17 cellular contexts compared by ENCODE assay signal in the genomic region with DNA sequence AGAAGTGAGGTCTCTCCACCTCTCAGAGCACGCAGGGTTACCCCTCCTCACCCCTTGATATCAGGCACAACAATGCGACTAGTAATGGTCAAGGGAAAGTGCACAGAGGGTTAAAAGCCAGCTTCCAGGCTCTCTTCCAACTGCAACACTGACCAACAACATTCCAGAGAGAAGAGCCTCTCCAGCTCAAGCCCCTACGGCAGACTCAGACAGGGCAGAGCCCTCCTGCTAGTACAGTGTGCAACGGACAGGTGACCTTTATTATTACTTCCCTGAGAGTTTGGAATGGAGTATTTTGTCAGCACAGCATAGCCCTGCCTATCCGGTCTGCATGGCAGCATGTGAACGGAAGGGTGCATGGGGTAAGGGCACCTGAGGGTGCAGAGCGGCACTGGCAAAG.
DNase-seq lines count a peak whose midpoint lies in the region; ATAC-seq and TF ChIP-seq lines count a peak whose summit lies in the region.
"Had no signal": no experiment of that assay in that cellular context is flagged by ENCODE, and none has a peak within 500 bp of the region (broad histone marks: within the 10 kb centered on the region; RNA-seq: fewer than 3 reads in every experiment).

No MANE protein-coding gene starts in this region.

- H3K9me3 Mint-ChIP-seq in activated CD4-positive, alpha-beta T cell treated with anti-CD3 and anti-CD28 coated beads, Interleukin-2, amount 10 ng/mL, durations not matched to agents 24 days and 14 days: no peaks in the 10 kb centered on the region

- ATAC-seq in omental fat pad (ENCODE audit: low FRiP score) (peak; percentile 11), left colon (no peak), GM19463 (IDR thresholded peaks at IDR 0.05; ENCODE audit: unreplicated experiment) (no peak)
- ATAC-seq: GM12878 had no signal

- H3K4me3 ChIP-seq in right atrium auricular region: no peak overlapping the region
- H3K4me3 ChIP-seq: GM12878 had no signal

- intact Hi-C loops in left colon (cut with DNase I, micrococcal nuclease): no loop called here
- intact Hi-C loops in activated CD4-positive, alpha-beta T cell treated with anti-CD3 and anti-CD28 coated beads, Interleukin-2, amount 10 ng/mL, durations not matched to agents 24 days and 14 days (cut with micrococcal nuclease): no loop called here

- no peak overlapping the region for H3K4me3 Mint-ChIP-seq in activated CD4-positive, alpha-beta T cell treated with anti-CD3 and anti-CD28 coated beads, Interleukin-2, amount 10 ng/mL, durations not matched to agents 24 days and 14 days

- DNase-seq in AG08396 (ENCODE audit: low spot score): peak; percentile 51
- peak; percentile 34 for DNase-seq in astrocyte of the hippocampus (ENCODE audit: low read depth, low spot score)
- DNase-seq in right atrium auricular region (ENCODE audit: low spot score): no peak
- DNase-seq in omental fat pad (ENCODE audit: low spot score): no peak
- no peak for DNase-seq in CD1c-positive myeloid dendritic cell (ENCODE audit: extremely low spot score)
- DNase-seq in left colon: no peak
- DNase-seq in activated CD4-positive, alpha-beta T cell treated with anti-CD3 and anti-CD28 coated beads, Interleukin-2, amount 10 ng/mL, durations not matched to agents 24 days and 14 days: no peak
- DNase-seq: 8988T, COR-L47, DMS53, KBM-7, NCI-H226, NCI-H526 had no signal

- TF ChIP-seq CTCF in right atrium auricular region (IDR thresholded peaks at IDR 0.05): no peak
- no peak for TF ChIP-seq CTCF in omental fat pad (IDR thresholded peaks at IDR 0.05)

- H3K27ac ChIP-seq in right atrium auricular region: peak overlapping the region; percentile 14 to 36
- H3K27ac ChIP-seq: C4-2B, RWPE1 had no signal

- H3K36me3 Mint-ChIP-seq in activated CD4-positive, alpha-beta T cell treated with anti-CD3 and anti-CD28 coated beads, Interleukin-2, amount 10 ng/mL, durations not matched to agents 24 days and 14 days (ENCODE audit: low read depth): no peaks in the 10 kb centered on the region

- no peak overlapping the region for H3K27ac Mint-ChIP-seq in activated CD4-positive, alpha-beta T cell treated with anti-CD3 and anti-CD28 coated beads, Interleukin-2, amount 10 ng/mL, durations not matched to agents 24 days and 14 days

- H3K27me3 Mint-ChIP-seq in activated CD4-positive, alpha-beta T cell treated with anti-CD3 and anti-CD28 coated beads, Interleukin-2, amount 10 ng/mL, durations not matched to agents 24 days and 14 days: no peaks in the 10 kb centered on the region

- peaks cover 0 to 27% of the 10 kb centered on the region in 2 donors for H3K4me1 ChIP-seq in right atrium auricular region

- H3K27me3 ChIP-seq in right atrium auricular region: no peaks in the 10 kb centered on the region

- H3K36me3 ChIP-seq in right atrium auricular region: peaks cover 52% of the 10 kb centered on the region

- no peaks in the 10 kb centered on the region for H3K4me1 Mint-ChIP-seq in activated CD4-positive, alpha-beta T cell treated with anti-CD3 and anti-CD28 coated beads, Interleukin-2, amount 10 ng/mL, durations not matched to agents 24 days and 14 days

- no peaks in the 10 kb centered on the region for H3K9me3 ChIP-seq in right atrium auricular region

Comparison
In these comparisons a context has a peak if more than half of its experiments do, and no peak if none do; other contexts are left out.
1. DNase-seq: peak in AG08396 (single experiment) and astrocyte of the hippocampus (single experiment); none in right atrium auricular region (single experiment), omental fat pad (single experiment), CD1c-positive myeloid dendritic cell (single experiment), left colon (0 of 2) and activated CD4-positive, alpha-beta T cell treated with anti-CD3 and anti-CD28 coated beads, Interleukin-2, amount 10 ng/mL, durations not matched to agents 24 days and 14 days (single experiment).